In the genomic region with DNA sequence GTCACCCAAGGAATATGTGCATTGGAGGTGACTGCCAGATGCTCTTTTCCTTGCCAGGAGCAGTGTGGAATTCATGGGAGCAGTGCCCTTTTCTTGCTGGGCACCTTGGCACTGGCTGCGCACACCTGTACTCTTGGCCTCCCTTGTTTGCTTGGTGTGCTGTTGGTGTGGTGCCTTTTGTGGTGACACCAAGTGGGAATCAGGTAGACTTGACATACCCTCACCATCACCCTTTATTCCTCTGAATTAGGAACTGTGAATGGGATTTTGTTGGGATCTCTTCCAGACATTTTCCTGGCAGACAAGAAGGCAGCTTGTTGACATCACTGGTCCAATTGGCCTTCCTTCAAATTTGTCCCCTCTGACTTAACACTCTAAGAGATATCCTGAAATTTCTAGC, we compare ENCODE assay signal across 1 cellular context.
TF ChIP-seq lines count a peak whose summit lies in the region.

No MANE protein-coding gene starts in this region.

TF ChIP-seq in WTC11, 78 proteins besides CTCF, POLR2A, EP300 and RAD21 (continued from another document):
- TF ChIP-seq, protein P1, sequence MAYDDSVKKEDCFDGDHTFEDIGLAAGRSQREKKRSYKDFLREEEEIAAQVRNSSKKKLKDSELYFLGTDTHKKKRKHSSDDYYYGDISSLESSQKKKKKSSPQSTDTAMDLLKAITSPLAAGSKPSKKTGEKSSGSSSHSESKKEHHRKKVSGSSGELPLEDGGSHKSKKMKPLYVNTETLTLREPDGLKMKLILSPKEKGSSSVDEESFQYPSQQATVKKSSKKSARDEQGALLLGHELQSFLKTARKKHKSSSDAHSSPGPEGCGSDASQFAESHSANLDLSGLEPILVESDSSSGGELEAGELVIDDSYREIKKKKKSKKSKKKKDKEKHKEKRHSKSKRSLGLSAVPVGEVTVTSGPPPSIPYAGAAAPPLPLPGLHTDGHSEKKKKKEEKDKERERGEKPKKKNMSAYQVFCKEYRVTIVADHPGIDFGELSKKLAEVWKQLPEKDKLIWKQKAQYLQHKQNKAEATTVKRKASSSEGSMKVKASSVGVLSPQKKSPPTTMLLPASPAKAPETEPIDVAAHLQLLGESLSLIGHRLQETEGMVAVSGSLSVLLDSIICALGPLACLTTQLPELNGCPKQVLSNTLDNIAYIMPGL (CRISPR knock-in tag; IDR thresholded peaks at IDR 0.05), result no peak
- TF ChIP-seq HMGA2 (CRISPR knock-in tag; IDR thresholded peaks at IDR 0.05), result no peak
- TF ChIP-seq, protein P2, sequence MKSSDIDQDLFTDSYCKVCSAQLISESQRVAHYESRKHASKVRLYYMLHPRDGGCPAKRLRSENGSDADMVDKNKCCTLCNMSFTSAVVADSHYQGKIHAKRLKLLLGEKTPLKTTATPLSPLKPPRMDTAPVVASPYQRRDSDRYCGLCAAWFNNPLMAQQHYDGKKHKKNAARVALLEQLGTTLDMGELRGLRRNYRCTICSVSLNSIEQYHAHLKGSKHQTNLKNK (CRISPR knock-in tag; IDR thresholded peaks at IDR 0.05), result no peak
- TF ChIP-seq TP53 (CRISPR knock-in tag; IDR thresholded peaks at IDR 0.05), result no peak
- TF ChIP-seq, protein P3, sequence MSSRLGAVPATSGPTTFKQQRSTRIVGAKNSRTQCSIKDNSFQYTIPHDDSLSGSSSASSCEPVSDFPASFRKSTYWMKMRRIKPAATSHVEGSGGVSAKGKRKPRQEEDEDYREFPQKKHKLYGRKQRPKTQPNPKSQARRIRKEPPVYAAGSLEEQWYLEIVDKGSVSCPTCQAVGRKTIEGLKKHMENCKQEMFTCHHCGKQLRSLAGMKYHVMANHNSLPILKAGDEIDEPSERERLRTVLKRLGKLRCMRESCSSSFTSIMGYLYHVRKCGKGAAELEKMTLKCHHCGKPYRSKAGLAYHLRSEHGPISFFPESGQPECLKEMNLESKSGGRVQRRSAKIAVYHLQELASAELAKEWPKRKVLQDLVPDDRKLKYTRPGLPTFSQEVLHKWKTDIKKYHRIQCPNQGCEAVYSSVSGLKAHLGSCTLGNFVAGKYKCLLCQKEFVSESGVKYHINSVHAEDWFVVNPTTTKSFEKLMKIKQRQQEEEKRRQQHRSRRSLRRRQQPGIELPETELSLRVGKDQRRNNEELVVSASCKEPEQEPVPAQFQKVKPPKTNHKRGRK (CRISPR knock-in tag; IDR thresholded peaks at IDR 0.05; ENCODE audit: borderline replicate concordance), result no peak
- no peak for TF ChIP-seq PRRX2 (CRISPR knock-in tag; IDR thresholded peaks at IDR 0.05)
- no peak for TF ChIP-seq GABPB1 (CRISPR knock-in tag; IDR thresholded peaks at IDR 0.05)
- TF ChIP-seq, protein P4, sequence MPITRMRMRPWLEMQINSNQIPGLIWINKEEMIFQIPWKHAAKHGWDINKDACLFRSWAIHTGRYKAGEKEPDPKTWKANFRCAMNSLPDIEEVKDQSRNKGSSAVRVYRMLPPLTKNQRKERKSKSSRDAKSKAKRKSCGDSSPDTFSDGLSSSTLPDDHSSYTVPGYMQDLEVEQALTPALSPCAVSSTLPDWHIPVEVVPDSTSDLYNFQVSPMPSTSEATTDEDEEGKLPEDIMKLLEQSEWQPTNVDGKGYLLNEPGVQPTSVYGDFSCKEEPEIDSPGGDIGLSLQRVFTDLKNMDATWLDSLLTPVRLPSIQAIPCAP (CRISPR knock-in tag; IDR thresholded peaks at IDR 0.05), result no peak
